24 cellular contexts compared by ENCODE assay signal in the genomic region with DNA sequence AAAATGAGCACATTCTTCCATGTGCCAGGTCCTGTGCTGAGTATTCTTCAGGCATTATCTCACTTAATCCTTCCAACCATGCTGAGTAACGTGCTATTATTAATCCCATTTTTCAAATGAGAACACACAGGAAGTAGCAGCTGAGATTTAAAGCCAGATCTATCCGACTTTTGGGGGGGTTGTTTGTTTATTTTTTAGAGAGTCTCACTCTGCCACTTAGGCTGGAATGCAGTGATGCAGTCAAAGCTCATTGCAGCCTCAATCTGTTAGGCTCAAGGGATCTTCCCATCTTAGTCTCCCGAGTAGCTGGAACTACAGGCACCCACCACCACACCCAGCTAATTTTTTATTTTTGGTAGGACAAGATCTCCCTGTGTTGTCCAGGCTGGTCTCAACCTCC. TPM values are rescaled to one million over a fixed set of nuclear protein-coding genes. Genes with fewer than 3 reads are reported as not detected.
"Had no signal": no experiment of that assay in that cellular context is flagged by ENCODE, and none has a peak within 500 bp of the region (broad histone marks: within the 10 kb centered on the region; RNA-seq: fewer than 3 reads in every experiment).

No MANE protein-coding gene starts in this region.

- H3K4me2 ChIP-seq: SK-N-SH had no signal

- H3K9ac ChIP-seq: SK-N-SH had no signal

- H3K4me1 ChIP-seq: breast epithelium had no signal

- H3K9me3 ChIP-seq: breast epithelium, Peyer's patch, SJCRH30, SK-N-SH had no signal

- ATAC-seq: activated CD8-positive, alpha-beta memory T cell treated with anti-CD3 and anti-CD28 coated beads, Interleukin-2, amount 10 ng/mL, durations not matched to agents 7 days and 5 days had no signal

- H3K27me3 ChIP-seq: breast epithelium, Peyer's patch, SJCRH30 had no signal

- H3K27ac ChIP-seq: breast epithelium, coronary artery, Peyer's patch, RWPE1, SJCRH30 had no signal

- H3K4me3 ChIP-seq: breast epithelium, coronary artery, Peyer's patch, SJCRH30 had no signal

- DNase-seq: activated CD4-positive, alpha-beta T cell treated with anti-CD3 and anti-CD28 coated beads for 48 hours; activated CD4-positive, alpha-beta T cell treated with anti-CD3 and anti-CD28 coated beads, Interleukin-2, amount 50 U/mL, for 4 hours; activated CD4-positive, CD25-positive, alpha-beta regulatory T cell treated with anti-CD3 and anti-CD28 coated beads, Interleukin-2, amount 50 U/mL, for 72 hours; activated CD8-positive, alpha-beta memory T cell treated with anti-CD3 and anti-CD28 coated beads, Interleukin-2, amount 10 ng/mL, durations not matched to agents 7 days and 5 days; activated effector memory CD4-positive, alpha-beta T cell treated with Interleukin-2 at 50 U/mL for 16 hours; activated naive CD4-positive, alpha-beta T cell; activated T-cell treated with anti-CD3 and anti-CD28 coated beads, Interleukin-2, amount 50 U/mL, for 24 hours; aorta; caudate nucleus; NCI-H1092; NCI-H1417; NCI-H1930; NCI-H2107; NCI-H345; NCI-H510A; NCI-H526 treated with DMSO at 0.1 percent for 48 hours; Peyer's patch; Right ventricle myocardium superior; SJCRH30; SK-N-SH; T-helper 1 cell had no signal

- H3K36me3 ChIP-seq: breast epithelium, Peyer's patch, SJCRH30 had no signal

RNA-seq across cellular contexts. Expression of gene TRIM2, which starts 55.4 kb away (rescaled TPM):
- total RNA-seq: activated CD8-positive, alpha-beta memory T cell treated with anti-CD3 and anti-CD28 coated beads, Interleukin-2, amount 10 ng/mL, durations not matched to agents 7 days and 5 days had no signal
